1 cellular context compared by ENCODE assay signal in the genomic region with DNA sequence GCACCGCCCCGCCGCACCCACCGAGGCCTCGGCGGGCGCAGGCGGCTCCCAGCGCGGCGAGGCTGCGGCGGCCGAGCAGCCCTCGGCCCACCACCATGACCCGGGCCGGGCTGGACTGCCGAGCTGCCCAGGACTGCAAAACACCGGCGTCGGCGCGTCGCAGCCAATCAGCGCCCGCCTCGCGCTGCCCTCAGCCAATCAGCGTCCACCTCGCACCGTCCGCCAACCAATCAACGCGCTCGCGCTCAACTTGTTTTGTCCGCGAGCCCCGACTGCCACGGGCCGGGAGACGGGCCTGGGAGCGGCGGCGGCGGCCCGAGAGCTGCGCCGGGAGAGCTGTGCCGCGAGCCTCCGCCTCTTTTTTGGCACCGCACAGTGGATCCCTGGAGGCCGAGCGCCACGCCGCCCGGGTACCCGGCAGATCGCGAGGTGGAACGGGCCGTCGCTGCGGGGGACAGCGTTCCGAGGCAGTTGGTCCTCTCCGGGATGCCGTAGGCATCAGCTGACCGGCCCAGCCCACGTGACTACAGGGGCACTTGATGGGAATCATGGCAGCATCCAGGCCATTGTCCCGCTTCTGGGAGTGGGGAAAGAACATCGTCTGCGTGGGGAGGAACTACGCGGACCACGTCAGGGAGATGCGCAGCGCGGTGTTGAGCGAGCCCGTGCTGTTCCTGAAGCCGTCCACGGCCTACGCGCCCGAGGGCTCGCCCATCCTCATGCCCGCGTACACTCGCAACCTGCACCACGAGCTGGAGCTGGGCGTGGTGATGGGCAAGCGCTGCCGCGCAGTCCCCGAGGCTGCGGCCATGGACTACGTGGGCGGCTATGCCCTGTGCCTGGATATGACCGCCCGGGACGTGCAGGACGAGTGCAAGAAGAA.
TF ChIP-seq lines count a peak whose summit lies in the region.

A gene (plus strand): TSS at position 516 of the 883 bp plus-strand sequence. CDS start 33 bp downstream, at position 549.
A gene (minus strand): TSS at position 135 of the 883 bp plus-strand sequence. CDS start 38 bp downstream, at position 97.

TF ChIP-seq in K562, 482 proteins besides CTCF, POLR2A, EP300 and RAD21 (continued from another document and continues in another):
- TF ChIP-seq, protein P1, sequence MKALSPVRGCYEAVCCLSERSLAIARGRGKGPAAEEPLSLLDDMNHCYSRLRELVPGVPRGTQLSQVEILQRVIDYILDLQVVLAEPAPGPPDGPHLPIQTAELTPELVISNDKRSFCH (CRISPR knock-in tag; IDR thresholded peaks at IDR 0.05) = no peak
- TF ChIP-seq, protein P1 (tag; IDR thresholded peaks at IDR 0.05) = peak; percentile 79; the same call in 1 of the 2 replicates
- TF ChIP-seq TSC22D4 (tag; IDR thresholded peaks at IDR 0.05) = no peak
- TF ChIP-seq FOXK2 (conservative IDR thresholded peaks at IDR 0.05 in 1 of 2, IDR thresholded peaks at IDR 0.05 in 1 of 2; ENCODE audit: low read depth in 2 of 2) = peak; percentile 85 to 86; a peak in 3 of 4 replicates
- TF ChIP-seq GABPB1 (CRISPR knock-in tag; IDR thresholded peaks at IDR 0.05) = peak; percentile 83; the same call in 1 of the 2 replicates
- TF ChIP-seq KDM1A (IDR thresholded peaks at IDR 0.05) = peak in 1 of 2 experiments; percentile 42; a peak in 1 of 4 replicates
- TF ChIP-seq, protein P2, sequence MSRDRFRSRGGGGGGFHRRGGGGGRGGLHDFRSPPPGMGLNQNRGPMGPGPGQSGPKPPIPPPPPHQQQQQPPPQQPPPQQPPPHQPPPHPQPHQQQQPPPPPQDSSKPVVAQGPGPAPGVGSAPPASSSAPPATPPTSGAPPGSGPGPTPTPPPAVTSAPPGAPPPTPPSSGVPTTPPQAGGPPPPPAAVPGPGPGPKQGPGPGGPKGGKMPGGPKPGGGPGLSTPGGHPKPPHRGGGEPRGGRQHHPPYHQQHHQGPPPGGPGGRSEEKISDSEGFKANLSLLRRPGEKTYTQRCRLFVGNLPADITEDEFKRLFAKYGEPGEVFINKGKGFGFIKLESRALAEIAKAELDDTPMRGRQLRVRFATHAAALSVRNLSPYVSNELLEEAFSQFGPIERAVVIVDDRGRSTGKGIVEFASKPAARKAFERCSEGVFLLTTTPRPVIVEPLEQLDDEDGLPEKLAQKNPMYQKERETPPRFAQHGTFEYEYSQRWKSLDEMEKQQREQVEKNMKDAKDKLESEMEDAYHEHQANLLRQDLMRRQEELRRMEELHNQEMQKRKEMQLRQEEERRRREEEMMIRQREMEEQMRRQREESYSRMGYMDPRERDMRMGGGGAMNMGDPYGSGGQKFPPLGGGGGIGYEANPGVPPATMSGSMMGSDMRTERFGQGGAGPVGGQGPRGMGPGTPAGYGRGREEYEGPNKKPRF (IDR thresholded peaks at IDR 0.05; ENCODE audit: low read depth, low read length) = no peak
- TF ChIP-seq, protein P3, sequence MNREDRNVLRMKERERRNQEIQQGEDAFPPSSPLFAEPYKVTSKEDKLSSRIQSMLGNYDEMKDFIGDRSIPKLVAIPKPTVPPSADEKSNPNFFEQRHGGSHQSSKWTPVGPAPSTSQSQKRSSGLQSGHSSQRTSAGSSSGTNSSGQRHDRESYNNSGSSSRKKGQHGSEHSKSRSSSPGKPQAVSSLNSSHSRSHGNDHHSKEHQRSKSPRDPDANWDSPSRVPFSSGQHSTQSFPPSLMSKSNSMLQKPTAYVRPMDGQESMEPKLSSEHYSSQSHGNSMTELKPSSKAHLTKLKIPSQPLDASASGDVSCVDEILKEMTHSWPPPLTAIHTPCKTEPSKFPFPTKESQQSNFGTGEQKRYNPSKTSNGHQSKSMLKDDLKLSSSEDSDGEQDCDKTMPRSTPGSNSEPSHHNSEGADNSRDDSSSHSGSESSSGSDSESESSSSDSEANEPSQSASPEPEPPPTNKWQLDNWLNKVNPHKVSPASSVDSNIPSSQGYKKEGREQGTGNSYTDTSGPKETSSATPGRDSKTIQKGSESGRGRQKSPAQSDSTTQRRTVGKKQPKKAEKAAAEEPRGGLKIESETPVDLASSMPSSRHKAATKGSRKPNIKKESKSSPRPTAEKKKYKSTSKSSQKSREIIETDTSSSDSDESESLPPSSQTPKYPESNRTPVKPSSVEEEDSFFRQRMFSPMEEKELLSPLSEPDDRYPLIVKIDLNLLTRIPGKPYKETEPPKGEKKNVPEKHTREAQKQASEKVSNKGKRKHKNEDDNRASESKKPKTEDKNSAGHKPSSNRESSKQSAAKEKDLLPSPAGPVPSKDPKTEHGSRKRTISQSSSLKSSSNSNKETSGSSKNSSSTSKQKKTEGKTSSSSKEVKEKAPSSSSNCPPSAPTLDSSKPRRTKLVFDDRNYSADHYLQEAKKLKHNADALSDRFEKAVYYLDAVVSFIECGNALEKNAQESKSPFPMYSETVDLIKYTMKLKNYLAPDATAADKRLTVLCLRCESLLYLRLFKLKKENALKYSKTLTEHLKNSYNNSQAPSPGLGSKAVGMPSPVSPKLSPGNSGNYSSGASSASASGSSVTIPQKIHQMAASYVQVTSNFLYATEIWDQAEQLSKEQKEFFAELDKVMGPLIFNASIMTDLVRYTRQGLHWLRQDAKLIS (CRISPR knock-in tag; IDR thresholded peaks at IDR 0.05) = 0 out of 2 replicates have a peak, but pooled peaks have one; percentile 42
- no peak for TF ChIP-seq ILF3 (IDR thresholded peaks at IDR 0.05; ENCODE audit: borderline replicate concordance)
- TF ChIP-seq, protein P4, sequence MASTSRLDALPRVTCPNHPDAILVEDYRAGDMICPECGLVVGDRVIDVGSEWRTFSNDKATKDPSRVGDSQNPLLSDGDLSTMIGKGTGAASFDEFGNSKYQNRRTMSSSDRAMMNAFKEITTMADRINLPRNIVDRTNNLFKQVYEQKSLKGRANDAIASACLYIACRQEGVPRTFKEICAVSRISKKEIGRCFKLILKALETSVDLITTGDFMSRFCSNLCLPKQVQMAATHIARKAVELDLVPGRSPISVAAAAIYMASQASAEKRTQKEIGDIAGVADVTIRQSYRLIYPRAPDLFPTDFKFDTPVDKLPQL (IDR thresholded peaks at IDR 0.05; ENCODE audit: extremely low read depth, insufficient read length) = no peak
- TF ChIP-seq ZFPM2 (CRISPR knock-in tag; IDR thresholded peaks at IDR 0.05) = no peak
- no peak for TF ChIP-seq RFX1 (IDR thresholded peaks at IDR 0.05)
- TF ChIP-seq, protein P5, sequence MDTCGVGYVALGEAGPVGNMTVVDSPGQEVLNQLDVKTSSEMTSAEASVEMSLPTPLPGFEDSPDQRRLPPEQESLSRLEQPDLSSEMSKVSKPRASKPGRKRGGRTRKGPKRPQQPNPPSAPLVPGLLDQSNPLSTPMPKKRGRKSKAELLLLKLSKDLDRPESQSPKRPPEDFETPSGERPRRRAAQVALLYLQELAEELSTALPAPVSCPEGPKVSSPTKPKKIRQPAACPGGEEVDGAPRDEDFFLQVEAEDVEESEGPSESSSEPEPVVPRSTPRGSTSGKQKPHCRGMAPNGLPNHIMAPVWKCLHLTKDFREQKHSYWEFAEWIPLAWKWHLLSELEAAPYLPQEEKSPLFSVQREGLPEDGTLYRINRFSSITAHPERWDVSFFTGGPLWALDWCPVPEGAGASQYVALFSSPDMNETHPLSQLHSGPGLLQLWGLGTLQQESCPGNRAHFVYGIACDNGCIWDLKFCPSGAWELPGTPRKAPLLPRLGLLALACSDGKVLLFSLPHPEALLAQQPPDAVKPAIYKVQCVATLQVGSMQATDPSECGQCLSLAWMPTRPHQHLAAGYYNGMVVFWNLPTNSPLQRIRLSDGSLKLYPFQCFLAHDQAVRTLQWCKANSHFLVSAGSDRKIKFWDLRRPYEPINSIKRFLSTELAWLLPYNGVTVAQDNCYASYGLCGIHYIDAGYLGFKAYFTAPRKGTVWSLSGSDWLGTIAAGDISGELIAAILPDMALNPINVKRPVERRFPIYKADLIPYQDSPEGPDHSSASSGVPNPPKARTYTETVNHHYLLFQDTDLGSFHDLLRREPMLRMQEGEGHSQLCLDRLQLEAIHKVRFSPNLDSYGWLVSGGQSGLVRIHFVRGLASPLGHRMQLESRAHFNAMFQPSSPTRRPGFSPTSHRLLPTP (IDR thresholded peaks at IDR 0.05; ENCODE audit: borderline replicate concordance, extremely low read depth, insufficient read length) = no peak
- no peak for TF ChIP-seq XRCC3 (IDR thresholded peaks at IDR 0.05)
- TF ChIP-seq POLR2G (IDR thresholded peaks at IDR 0.05; ENCODE audit: low read depth, low read length) = peak; percentile 89
- 0 out of 4 replicates have a peak, but pooled peaks of 1 of the 2 experiments have one; percentile 36 for TF ChIP-seq TBL1XR1 (IDR thresholded peaks at IDR 0.05; ENCODE audit: low read length in 2 of 2)
- TF ChIP-seq MYC (IDR thresholded peaks at IDR 0.05; ENCODE audit: low read depth, low read length) = peak; percentile 80
- peak; percentile 94 for TF ChIP-seq MYC (CRISPR knock-in tag; IDR thresholded peaks at IDR 0.05; ENCODE audit: borderline replicate concordance, low read depth)
- TF ChIP-seq THRAP3 (IDR thresholded peaks at IDR 0.05; ENCODE audit: borderline replicate concordance) = no peak
- peak; percentile 99 for TF ChIP-seq RAD51 (IDR thresholded peaks at IDR 0.05; ENCODE audit: borderline replicate concordance, low read depth)
- TF ChIP-seq KDM2B (CRISPR knock-in tag; IDR thresholded peaks at IDR 0.05) = peak; percentile 88; the same call in 1 of the 2 replicates
- no peak for TF ChIP-seq GATAD2B (IDR thresholded peaks at IDR 0.05; ENCODE audit: borderline replicate concordance)
- peak; percentile 12 to 47; a peak in 2 of 4 replicates for TF ChIP-seq NRF1 (conservative IDR thresholded peaks at IDR 0.05 in 1 of 2, IDR thresholded peaks at IDR 0.05 in 1 of 2)
- TF ChIP-seq MTA2 (IDR thresholded peaks at IDR 0.05; ENCODE audit: low read depth) = no peak
- no peak for TF ChIP-seq CBX5 (IDR thresholded peaks at IDR 0.05; ENCODE audit: borderline replicate concordance, low read depth)
- TF ChIP-seq ZNF408 (CRISPR knock-in tag; IDR thresholded peaks at IDR 0.05; ENCODE audit: low read depth) = no peak
- no peak for TF ChIP-seq MCM7 (IDR thresholded peaks at IDR 0.05)
- peak; percentile 45; the same call in 1 of the 2 replicates for TF ChIP-seq LARP7 (IDR thresholded peaks at IDR 0.05)
- TF ChIP-seq, protein P6, sequence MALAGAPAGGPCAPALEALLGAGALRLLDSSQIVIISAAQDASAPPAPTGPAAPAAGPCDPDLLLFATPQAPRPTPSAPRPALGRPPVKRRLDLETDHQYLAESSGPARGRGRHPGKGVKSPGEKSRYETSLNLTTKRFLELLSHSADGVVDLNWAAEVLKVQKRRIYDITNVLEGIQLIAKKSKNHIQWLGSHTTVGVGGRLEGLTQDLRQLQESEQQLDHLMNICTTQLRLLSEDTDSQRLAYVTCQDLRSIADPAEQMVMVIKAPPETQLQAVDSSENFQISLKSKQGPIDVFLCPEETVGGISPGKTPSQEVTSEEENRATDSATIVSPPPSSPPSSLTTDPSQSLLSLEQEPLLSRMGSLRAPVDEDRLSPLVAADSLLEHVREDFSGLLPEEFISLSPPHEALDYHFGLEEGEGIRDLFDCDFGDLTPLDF (CRISPR knock-in tag; IDR thresholded peaks at IDR 0.05) = peak; percentile 85; the same call in 1 of the 2 replicates
- no peak for TF ChIP-seq HOXB6 (CRISPR knock-in tag; IDR thresholded peaks at IDR 0.05; ENCODE audit: borderline replicate concordance)
- no peak for TF ChIP-seq ZNF3 (CRISPR knock-in tag; IDR thresholded peaks at IDR 0.05)
- TF ChIP-seq, protein P7, sequence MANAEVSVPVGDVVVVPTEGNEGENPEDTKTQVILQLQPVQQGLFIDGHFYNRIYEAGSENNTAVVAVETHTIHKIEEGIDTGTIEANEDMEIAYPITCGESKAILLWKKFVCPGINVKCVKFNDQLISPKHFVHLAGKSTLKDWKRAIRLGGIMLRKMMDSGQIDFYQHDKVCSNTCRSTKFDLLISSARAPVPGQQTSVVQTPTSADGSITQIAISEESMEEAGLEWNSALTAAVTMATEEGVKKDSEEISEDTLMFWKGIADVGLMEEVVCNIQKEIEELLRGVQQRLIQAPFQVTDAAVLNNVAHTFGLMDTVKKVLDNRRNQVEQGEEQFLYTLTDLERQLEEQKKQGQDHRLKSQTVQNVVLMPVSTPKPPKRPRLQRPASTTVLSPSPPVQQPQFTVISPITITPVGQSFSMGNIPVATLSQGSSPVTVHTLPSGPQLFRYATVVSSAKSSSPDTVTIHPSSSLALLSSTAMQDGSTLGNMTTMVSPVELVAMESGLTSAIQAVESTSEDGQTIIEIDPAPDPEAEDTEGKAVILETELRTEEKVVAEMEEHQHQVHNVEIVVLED (CRISPR knock-in tag; IDR thresholded peaks at IDR 0.05) = peak; percentile 25; the same call in 1 of the 2 replicates
- TF ChIP-seq CCAR2 (IDR thresholded peaks at IDR 0.05; ENCODE audit: low read depth, low read length) = no peak
- no peak for TF ChIP-seq ZNF780A (CRISPR knock-in tag; IDR thresholded peaks at IDR 0.05)
- TF ChIP-seq, protein P8, sequence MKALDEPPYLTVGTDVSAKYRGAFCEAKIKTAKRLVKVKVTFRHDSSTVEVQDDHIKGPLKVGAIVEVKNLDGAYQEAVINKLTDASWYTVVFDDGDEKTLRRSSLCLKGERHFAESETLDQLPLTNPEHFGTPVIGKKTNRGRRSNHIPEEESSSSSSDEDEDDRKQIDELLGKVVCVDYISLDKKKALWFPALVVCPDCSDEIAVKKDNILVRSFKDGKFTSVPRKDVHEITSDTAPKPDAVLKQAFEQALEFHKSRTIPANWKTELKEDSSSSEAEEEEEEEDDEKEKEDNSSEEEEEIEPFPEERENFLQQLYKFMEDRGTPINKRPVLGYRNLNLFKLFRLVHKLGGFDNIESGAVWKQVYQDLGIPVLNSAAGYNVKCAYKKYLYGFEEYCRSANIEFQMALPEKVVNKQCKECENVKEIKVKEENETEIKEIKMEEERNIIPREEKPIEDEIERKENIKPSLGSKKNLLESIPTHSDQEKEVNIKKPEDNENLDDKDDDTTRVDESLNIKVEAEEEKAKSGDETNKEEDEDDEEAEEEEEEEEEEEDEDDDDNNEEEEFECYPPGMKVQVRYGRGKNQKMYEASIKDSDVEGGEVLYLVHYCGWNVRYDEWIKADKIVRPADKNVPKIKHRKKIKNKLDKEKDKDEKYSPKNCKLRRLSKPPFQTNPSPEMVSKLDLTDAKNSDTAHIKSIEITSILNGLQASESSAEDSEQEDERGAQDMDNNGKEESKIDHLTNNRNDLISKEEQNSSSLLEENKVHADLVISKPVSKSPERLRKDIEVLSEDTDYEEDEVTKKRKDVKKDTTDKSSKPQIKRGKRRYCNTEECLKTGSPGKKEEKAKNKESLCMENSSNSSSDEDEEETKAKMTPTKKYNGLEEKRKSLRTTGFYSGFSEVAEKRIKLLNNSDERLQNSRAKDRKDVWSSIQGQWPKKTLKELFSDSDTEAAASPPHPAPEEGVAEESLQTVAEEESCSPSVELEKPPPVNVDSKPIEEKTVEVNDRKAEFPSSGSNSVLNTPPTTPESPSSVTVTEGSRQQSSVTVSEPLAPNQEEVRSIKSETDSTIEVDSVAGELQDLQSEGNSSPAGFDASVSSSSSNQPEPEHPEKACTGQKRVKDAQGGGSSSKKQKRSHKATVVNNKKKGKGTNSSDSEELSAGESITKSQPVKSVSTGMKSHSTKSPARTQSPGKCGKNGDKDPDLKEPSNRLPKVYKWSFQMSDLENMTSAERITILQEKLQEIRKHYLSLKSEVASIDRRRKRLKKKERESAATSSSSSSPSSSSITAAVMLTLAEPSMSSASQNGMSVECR (CRISPR knock-in tag; IDR thresholded peaks at IDR 0.05) = peak; percentile 99
